In genomic region chr15:91634163-91634562, GRCh38 we compare ENCODE assay signal across 25 cellular contexts.
"Had no signal": no experiment of that assay in that cellular context is flagged by ENCODE, and none has a peak within 500 bp of the region (broad histone marks: within the 10 kb centered on the region; RNA-seq: fewer than 3 reads in every experiment).

No MANE protein-coding gene starts in this region.

- H3K4me3 Mint-ChIP-seq: activated CD8-positive, alpha-beta T cell treated with anti-CD3 and anti-CD28 coated beads for 36 hours; activated naive CD4-positive, alpha-beta T cell treated with anti-CD3 and anti-CD28 coated beads, Interleukin-2, amount 50 U/mL, for 24 hours; activated T-helper 1 cell treated with anti-CD3 and anti-CD28 coated beads, Interleukin-12 subunit alpha, Interleukin-12 subunit beta, Interleukin-2, Interleukin-4 antibody, amounts not matched to agents 30 ng/mL and 10 ng/mL and 1 ng/mL, durations not matched to agents 14 hours and 24 hours and 36 hours; T-helper 1 cell treated with Interleukin-12 subunit alpha and Interleukin-12 subunit beta and Interleukin-4 antibody, amounts not matched to agents 30 μg/mL and 1 μg/mL, for 36 hours had no signal

- H3K27ac ChIP-seq: ascending aorta, body of pancreas, KMS-11, SJSA1 had no signal

- H3K36me3 ChIP-seq: ascending aorta, SJSA1 had no signal

- ATAC-seq: activated CD4-positive, CD25-positive, alpha-beta regulatory T cell treated with anti-CD3 and anti-CD28 coated beads, Interleukin-2, amount 50 U/mL, for 24 hours; activated CD8-positive, alpha-beta T cell treated with anti-CD3 and anti-CD28 coated beads for 36 hours; body of pancreas; PC-3; SK-N-SH treated with all-trans-retinoic acid at 6 μM for 48 hours had no signal

- DNase-seq: activated CD4-positive, alpha-beta T cell treated with anti-CD3 and anti-CD28 coated beads for 4 hours; activated CD8-positive, alpha-beta memory T cell treated with anti-CD3 and anti-CD28 coated beads, Interleukin-2, amount 50 U/mL, for 48 hours; activated CD8-positive, alpha-beta T cell treated with anti-CD3 and anti-CD28 coated beads for 36 hours; activated effector memory CD4-positive, alpha-beta T cell treated with Interleukin-2 at 50 U/mL for 16 hours; activated naive CD4-positive, alpha-beta T cell; activated T-cell treated with anti-CD3 and anti-CD28 coated beads, Interleukin-2, amount 50 U/mL, for 1 hour; amniotic stem cell; body of pancreas; central memory CD4-positive, alpha-beta T cell; NCI-H1092; NCI-H1417; NCI-H1694 treated with DMSO at 0.1 percent for 48 hours; NCI-H2029 treated with DMSO at 0.1 percent for 48 hours; NCI-H510A treated with DMSO at 0.1 percent for 48 hours; NCI-H69; PC-3; SHP77 had no signal

- H3K4me1 Mint-ChIP-seq: activated naive CD4-positive, alpha-beta T cell treated with anti-CD3 and anti-CD28 coated beads, Interleukin-2, amount 50 U/mL, for 24 hours had no signal

- H3K4me3 ChIP-seq: ascending aorta, body of pancreas, SJSA1 had no signal

- H3K27me3 ChIP-seq: ascending aorta, body of pancreas, SJSA1 had no signal

- H3K27ac Mint-ChIP-seq: activated CD8-positive, alpha-beta T cell treated with anti-CD3 and anti-CD28 coated beads for 36 hours; activated naive CD4-positive, alpha-beta T cell treated with anti-CD3 and anti-CD28 coated beads, Interleukin-2, amount 50 U/mL, for 24 hours; activated T-helper 1 cell treated with anti-CD3 and anti-CD28 coated beads, Interleukin-12 subunit alpha, Interleukin-12 subunit beta, Interleukin-2, Interleukin-4 antibody, amounts not matched to agents 30 ng/mL and 10 ng/mL and 1 ng/mL, durations not matched to agents 14 hours and 24 hours and 36 hours; T-helper 1 cell treated with Interleukin-12 subunit alpha and Interleukin-12 subunit beta and Interleukin-4 antibody, amounts not matched to agents 30 μg/mL and 1 μg/mL, for 36 hours had no signal

- H3K9me3 ChIP-seq: ascending aorta, body of pancreas, SJSA1 had no signal

- H3K9ac ChIP-seq: KMS-11 had no signal

- H3K4me1 ChIP-seq: ascending aorta, body of pancreas, SJSA1 had no signal
